In genomic region chr16:2784536-2785100, GRCh38 we compare ENCODE assay signal across 13 cellular contexts. TPM values are rescaled to one million over a fixed set of nuclear protein-coding genes. Genes with fewer than 3 reads are reported as not detected.
A peak's percentile ranks its signal among the peaks of the same experiment; 100 is the strongest.
DNase-seq lines count a peak whose midpoint lies in the region; ATAC-seq and TF ChIP-seq lines count a peak whose summit lies in the region.
"Had no signal": no experiment of that assay in that cellular context is flagged by ENCODE, and none has a peak within 500 bp of the region (broad histone marks: within the 10 kb centered on the region; RNA-seq: fewer than 3 reads in every experiment).

No MANE protein-coding gene starts in this region.

- H3K9me3 ChIP-seq in heart left ventricle (no peaks in the 10 kb centered on the region), right atrium auricular region (no peaks in the 10 kb centered on the region), mammary epithelial cell (replicated peaks; ENCODE audit: insufficient read depth, low read length) (no peaks in the 10 kb centered on the region)
- H3K9me3 ChIP-seq: neutrophil had no signal

- H4K20me1 ChIP-seq in mammary epithelial cell (ENCODE audit: insufficient read depth, low read length): no peaks in the 10 kb centered on the region

- dilution Hi-C loops in mammary epithelial cell (cut with HindIII; ENCODE audit: low sequenced_read_pairs): no loop called here

- no peak for TF ChIP-seq POLR2A in heart left ventricle (IDR thresholded peaks at IDR 0.05)

- intact Hi-C loops in heart left ventricle (cut with DNase I) (loop anchor here in 1 of 10 donors (10.0 kb wide), 1 partner anchor 80 kb away; no protein-coding TSS in a partner anchor), mammary epithelial cell (cut with micrococcal nuclease) (no loop called here)

- DNase-seq in heart left ventricle (peak in 3 of 5 donors; percentile 10 to 16 (median 12)), right atrium auricular region (ENCODE audit: low spot score) (no peak), mammary epithelial cell (no peak), naive B cell (no peak), NCI-H2029 (lab: John Stamatoyannopoulos, UW) (no peak), NCI-H2196 (lab: John Stamatoyannopoulos, UW; ENCODE audit: unreplicated experiment) (no peak), SKM-1 treated with dmso at 0.1 percent for 144 hours (lab: John Stamatoyannopoulos, UW; ENCODE audit: unreplicated experiment) (no peak), G401 (ENCODE audit: low spot score) (no peak)
- DNase-seq: NCI-H1930 had no signal

- peaks cover 0 to 12% (median 2%) of the 10 kb centered on the region in 12 donors for H3K4me1 ChIP-seq in heart left ventricle
- H3K4me1 ChIP-seq in right atrium auricular region: peaks cover 0 to 11% of the 10 kb centered on the region in 2 donors
- H3K4me1 ChIP-seq in mammary epithelial cell (ENCODE audit: insufficient read depth, low read length): peaks cover 10% of the 10 kb centered on the region

- no peaks in the 10 kb centered on the region for H3K79me2 ChIP-seq in mammary epithelial cell (ENCODE audit: insufficient read depth, low read length)

- no TSS peak for BruUV-seq in mammary epithelial cell (replicated peaks; lab: Mats Ljungman, UMichigan)

- ATAC-seq in heart left ventricle: no peak
- ATAC-seq in naive B cell (ENCODE audit: low read depth in 2 of 2): peak in 1 of 2 donors; percentile 19

- no peak overlapping the region for H3K9ac ChIP-seq in mammary epithelial cell (ENCODE audit: insufficient read depth, low read length)

- peaks cover 17 to 45% (median 39%) of the 10 kb centered on the region in 9 donors for H3K27me3 ChIP-seq in heart left ventricle
- H3K27me3 ChIP-seq in right atrium auricular region: peaks cover 4 to 18% of the 10 kb centered on the region in 2 donors
- peaks cover 17% of the 10 kb centered on the region for H3K27me3 ChIP-seq in mammary epithelial cell (ENCODE audit: insufficient read depth, low read length)

- H3K27me3 Mint-ChIP-seq in naive B cell: peaks cover 3 to 37% (median 30%) of the 10 kb centered on the region in 3 donors

- no peaks in the 10 kb centered on the region for H3K36me3 Mint-ChIP-seq in naive B cell

- H3K27ac Mint-ChIP-seq in naive B cell: peak overlapping the region in 1 of 6 donors; percentile 76

- peak overlapping the region; percentile 69 for H3K4me2 ChIP-seq in mammary epithelial cell (ENCODE audit: insufficient read depth, low read depth, low read length)

- TF ChIP-seq CTCF in heart left ventricle (IDR thresholded peaks at IDR 0.05) (no peak), right atrium auricular region (IDR thresholded peaks at IDR 0.05) (no peak), mammary epithelial cell (conservative IDR thresholded peaks at IDR 0.05 in 1 of 2, IDR thresholded peaks at IDR 0.05 in 1 of 2; ENCODE audit: extremely low read depth in 1 of 2, insufficient read depth in 1 of 2, low read depth in 1 of 2, low read length in 2 of 2) (no peak)

- CTCF ChIA-PET in mammary epithelial cell (lab: Charles Lee; ENCODE audit: low non-redundant PET): no interaction called here

- in situ Hi-C loops in mammary epithelial cell (cut with MboI; ENCODE audit: low sequenced_read_pairs in 2 of 2): no loop called here
- in situ Hi-C loops in G401 (cut with HindIII; ENCODE audit: low sequenced_read_pairs): no loop called here

- H3K4me3 ChIP-seq in heart left ventricle (peak overlapping the region in 9 of 12 donors; percentile 14 to 56 (median 37)), right atrium auricular region (peak overlapping the region in 1 of 2 donors; percentile 44), mammary epithelial cell (replicated peaks in 1 of 3; ENCODE audit: insufficient read depth in 1 of 3, low read depth in 2 of 3, low read length in 3 of 3) (no peak overlapping the region)

- WGBS in heart left ventricle, 4 donors: 49 to 87% (median 69%) methylated on average over 6 to 15 of the region's 15 CpGs
- 88% methylated on average over 6 of the region's 15 CpGs for WGBS in mammary epithelial cell (ENCODE audit: low coverage, missing lambda C conversion rate)

- H3K4me1 Mint-ChIP-seq in naive B cell: peaks cover 8 to 11% (median 10%) of the 10 kb centered on the region in 3 donors

- H3K36me3 ChIP-seq in heart left ventricle (no peaks in the 10 kb centered on the region), right atrium auricular region (no peaks in the 10 kb centered on the region), mammary epithelial cell (ENCODE audit: insufficient read depth, low read length) (no peaks in the 10 kb centered on the region)
- H3K36me3 ChIP-seq: neutrophil had no signal

- H3K4me3 Mint-ChIP-seq in naive B cell: peak overlapping the region; percentile 74 to 89 (median 84)

- H2AFZ ChIP-seq in mammary epithelial cell (ENCODE audit: low read depth, low read length): peak overlapping the region; percentile 62

- H3K27ac ChIP-seq in heart left ventricle (no peak overlapping the region), right atrium auricular region (no peak overlapping the region), mammary epithelial cell (ENCODE audit: insufficient read depth, low read depth, low read length) (no peak overlapping the region)
- H3K27ac ChIP-seq: neutrophil had no signal

- peaks cover 0 to 1% (median 0%) of the 10 kb centered on the region in 7 donors for H3K9me3 Mint-ChIP-seq in naive B cell

RNA-seq across cellular contexts. Expression of gene PRSS33, which starts 2.7 kb away (rescaled TPM):
- total RNA-seq in heart left ventricle (not detected), right atrium auricular region (not detected), mammary epithelial cell (not detected)
- polyA plus RNA-seq in heart left ventricle (not detected), mammary epithelial cell (not detected), naive B cell (ENCODE audit: low read depth in 6 of 6) (not detected)
- not detected for polyA minus RNA-seq in mammary epithelial cell
- 0.07 and 10.6 TPM in 2 replicates for total RNA-seq in G401 (2014; rRNA removed; shearing (Covaris generic))
- total RNA-seq: ureter had no signal
- polyA plus RNA-seq: adipose tissue had no signal

RNA-seq across cellular contexts. Expression of gene ELOB, which starts 7.5 kb away (rescaled TPM):
- total RNA-seq in heart left ventricle (1,000 to 10,000 TPM in 1 of 9 donors, 100 to 1,000 TPM in 8; 213 to 1,067 (median 294) TPM), right atrium auricular region (100 to 1,000 TPM; 408 to 856 TPM), mammary epithelial cell (100 to 1,000 TPM; 225 to 294 TPM)
- polyA plus RNA-seq in heart left ventricle (100 to 1,000 TPM; 462 to 926 TPM), mammary epithelial cell (278 TPM), naive B cell (ENCODE audit: low read depth in 6 of 6) (100 to 1,000 TPM; 159 to 241 (median 203) TPM)
- 194 TPM for polyA minus RNA-seq in mammary epithelial cell
- total RNA-seq in G401 (2014; rRNA removed; shearing (Covaris generic)): 178 and 250 TPM in 2 replicates

RNA-seq across cellular contexts. Expression of gene PRSS41, which starts 13.7 kb away (rescaled TPM):
- total RNA-seq in heart left ventricle (not detected), right atrium auricular region (not detected), mammary epithelial cell (not detected)
- polyA plus RNA-seq in heart left ventricle (not detected), mammary epithelial cell (not detected), naive B cell (ENCODE audit: low read depth in 6 of 6) (not detected)
- not detected for polyA minus RNA-seq in mammary epithelial cell
- total RNA-seq in G401 (2014; rRNA removed; shearing (Covaris generic)): not detected in 2 replicates
- total RNA-seq: HT-29, ureter had no signal
- polyA plus RNA-seq: adipose tissue had no signal

RNA-seq across cellular contexts. Expression of gene SRRM2, which starts 32.2 kb away (rescaled TPM):
- 100 to 1,000 TPM; 112 to 315 (median 233) TPM for total RNA-seq in heart left ventricle
- 100 to 1,000 TPM; 196 to 540 TPM for polyA plus RNA-seq in heart left ventricle
- 100 to 1,000 TPM; 118 to 174 TPM for total RNA-seq in right atrium auricular region
- total RNA-seq in mammary epithelial cell: 100 to 1,000 TPM in 1 of 2 donors, 10 to 100 TPM in 1; 76.5 to 493 TPM
- 123 TPM for polyA plus RNA-seq in mammary epithelial cell
- polyA minus RNA-seq in mammary epithelial cell: 576 TPM
- 100 to 1,000 TPM in 1 of 6 donors, 10 to 100 TPM in 5; 25.0 to 147 (median 45.1) TPM for polyA plus RNA-seq in naive B cell (ENCODE audit: low read depth in 6 of 6)
- 23.0 and 44.7 TPM in 2 replicates for total RNA-seq in G401 (2014; rRNA removed; shearing (Covaris generic))

RNA-seq across cellular contexts. Expression of gene PRSS21, which starts 32.4 kb away (rescaled TPM):
- total RNA-seq in heart left ventricle (not detected), right atrium auricular region (not detected), mammary epithelial cell (10 to 100 TPM in 1 of 2 donors, under 1 TPM in 1; 0.75 to 24.3 TPM)
- polyA plus RNA-seq in heart left ventricle (not detected), mammary epithelial cell (3.6 TPM), naive B cell (ENCODE audit: low read depth in 6 of 6) (1 to 10 TPM in 4 of 6 donors, under 1 TPM in 1, not detected in 1; 0.51 to 4.4 (median 1.9) TPM)
- polyA minus RNA-seq in mammary epithelial cell: 7.3 TPM
- total RNA-seq in G401 (2014; rRNA removed; shearing (Covaris generic)): not detected in 2 replicates
- total RNA-seq: HT-29 had no signal

Comparison
In these comparisons a context has a peak if more than half of its experiments do, and no peak if none do; other contexts are left out.
1. DNase-seq: peak in heart left ventricle (3 of 5); none in right atrium auricular region (single experiment), mammary epithelial cell (single experiment), naive B cell (single experiment), NCI-H2029 (single experiment), NCI-H2196 (single experiment), SKM-1 treated with dmso at 0.1 percent for 144 hours (single experiment) and G401 (single experiment).
2. H3K4me3 ChIP-seq: peak in heart left ventricle (9 of 12); none in mammary epithelial cell (0 of 3).